In the genomic region with DNA sequence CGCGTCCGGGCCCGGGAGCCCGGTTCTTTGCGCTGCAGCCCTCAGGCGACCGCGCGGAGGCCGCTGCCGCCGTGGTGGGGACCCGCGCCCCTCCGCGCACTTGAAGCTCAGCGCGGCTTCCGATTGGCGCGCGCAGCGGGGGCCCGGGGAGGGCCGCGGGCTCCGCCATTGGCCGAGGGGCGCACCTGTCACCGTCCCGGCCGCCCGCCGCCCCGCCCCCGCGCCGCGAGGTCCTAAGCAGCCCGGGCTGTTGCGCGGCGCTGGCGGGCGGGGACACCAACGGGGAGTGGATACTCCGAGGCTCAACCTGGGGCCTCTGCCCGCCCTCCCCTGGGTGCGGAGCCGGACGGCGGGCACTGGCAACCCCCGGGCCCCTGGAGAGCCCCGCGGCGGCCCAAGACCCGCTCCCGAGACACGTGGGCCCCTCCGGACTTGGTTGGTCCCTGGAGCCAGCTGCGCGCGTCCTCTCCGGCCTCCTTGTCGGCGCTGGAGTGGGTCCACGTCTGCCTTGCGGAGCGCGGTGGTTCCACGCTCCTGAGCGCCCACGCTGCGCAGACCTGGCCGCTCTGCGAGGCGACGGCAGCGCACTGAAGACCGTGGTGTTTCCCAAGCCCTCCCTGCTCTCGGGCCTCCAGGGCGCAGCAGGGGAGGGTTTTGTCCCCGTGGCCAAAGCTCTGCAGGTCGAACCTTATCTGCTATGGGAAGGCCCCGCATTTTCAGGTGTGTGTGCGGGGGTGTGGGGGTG, we compare ENCODE assay signal across 1 cellular context.
TF ChIP-seq lines count a peak whose summit lies in the region.

MNX1 (minus strand) TSS at position 76 of the 745 bp plus-strand sequence. CDS start 313 bp downstream, outside the sequence.

TF ChIP-seq in IMR-90, 13 proteins besides CTCF, POLR2A, EP300 and RAD21 (continued from another document):
- TF ChIP-seq USF2 (IDR thresholded peaks at IDR 0.05; ENCODE audit: low read depth, low read length) = no peak
- TF ChIP-seq NFE2L2 (IDR thresholded peaks at IDR 0.05; ENCODE audit: low read depth, low read length) = no peak
- TF ChIP-seq MAFK (IDR thresholded peaks at IDR 0.05; ENCODE audit: low read depth, low read length) = no peak
- no peak for TF ChIP-seq MXI1 (IDR thresholded peaks at IDR 0.05; ENCODE audit: borderline replicate concordance, low read depth, low read length)
- TF ChIP-seq RFX5 (IDR thresholded peaks at IDR 0.05; ENCODE audit: low read depth, low read length) = no peak
- no peak for TF ChIP-seq RCOR1 (IDR thresholded peaks at IDR 0.05; ENCODE audit: insufficient replicate concordance, low read length)
- TF ChIP-seq MAZ (IDR thresholded peaks at IDR 0.05; ENCODE audit: borderline replicate concordance, low read depth, low read length) = no peak
- no peak for TF ChIP-seq CEBPB (IDR thresholded peaks at IDR 0.05; ENCODE audit: low read depth, low read length)
- TF ChIP-seq BHLHE40 (IDR thresholded peaks at IDR 0.05; ENCODE audit: low read depth, low read length) = no peak
- TF ChIP-seq FOS (IDR thresholded peaks at IDR 0.05; ENCODE audit: low read depth, low read length) = no peak
- TF ChIP-seq CHD1 (IDR thresholded peaks at IDR 0.05; ENCODE audit: low read depth, low read length) = no peak
- TF ChIP-seq SMC3 (IDR thresholded peaks at IDR 0.05; ENCODE audit: low read depth, low read length) = no peak
TF ChIP-seq in IMR-90: peak in this region for 0.
